8 cellular contexts compared by ENCODE assay signal in genomic region chr17:29617125-29617480, GRCh38. TPM values are rescaled to one million over a fixed set of nuclear protein-coding genes. Genes with fewer than 3 reads are reported as not detected.
DNase-seq lines count a peak whose midpoint lies in the region; ATAC-seq, FAIRE-seq and TF ChIP-seq lines count a peak whose summit lies in the region.

No MANE protein-coding gene starts in this region.

- ATAC-seq in HG03432 (IDR thresholded peaks at IDR 0.05; ENCODE audit: unreplicated experiment) = peak; percentile 43
- ATAC-seq in HG02588 (IDR thresholded peaks at IDR 0.05; ENCODE audit: unreplicated experiment) = no peak

- H3K9me3 Mint-ChIP-seq in nephron progenitor cell = no peaks in the 10 kb centered on the region

- peaks cover 62% of the 10 kb centered on the region for H3K4me1 Mint-ChIP-seq in nephron progenitor cell

- H3K36me3 ChIP-seq in fibroblast of lung (ENCODE audit: control insufficient read depth, insufficient read depth, low read length) = no peaks in the 10 kb centered on the region

- H2AFZ ChIP-seq in fibroblast of lung (ENCODE audit: low read length) = peak overlapping the region; percentile 24

- no peaks in the 10 kb centered on the region for H4K20me1 ChIP-seq in fibroblast of lung (ENCODE audit: control insufficient read depth, extremely low read depth, insufficient read depth, low read length)

- TF ChIP-seq POLR2A in GM12892 (IDR thresholded peaks at IDR 0.05; ENCODE audit: low read depth, low read length) = 0 out of 2 replicates have a peak, but pooled peaks have one; percentile 40

- peak overlapping the region; percentile 32 for H3K4me2 ChIP-seq in fibroblast of lung (ENCODE audit: extremely low read depth, insufficient read depth, low read length)

- no peaks in the 10 kb centered on the region for H3K27me3 ChIP-seq in fibroblast of lung (ENCODE audit: control insufficient read depth, insufficient read depth, low read length)

- H3K79me2 ChIP-seq in fibroblast of lung (ENCODE audit: control insufficient read depth, insufficient read depth, low read length) = no peaks in the 10 kb centered on the region

- peaks cover 23% of the 10 kb centered on the region for H3K4me1 ChIP-seq in fibroblast of lung (ENCODE audit: control insufficient read depth, extremely low read depth, insufficient read depth, low read length)

- H3K9me3 ChIP-seq in fibroblast of lung (ENCODE audit: control insufficient read depth, insufficient read depth, low read depth, low read length) = no peaks in the 10 kb centered on the region

- FAIRE-seq in GM12892 (lab: Jason Lieb, UNC) = peak; percentile 98

- no peak overlapping the region for H3K9ac ChIP-seq in fibroblast of lung (ENCODE audit: insufficient read depth, low read length)

- H3K27ac Mint-ChIP-seq in nephron progenitor cell = no peak overlapping the region

- DNase-seq in GM12892 (ENCODE audit: insufficient read length) (peak; percentile 88), NOMO-1 treated with dmso at 0.1 percent for 144 hours (lab: John Stamatoyannopoulos, UW; ENCODE audit: unreplicated experiment) (peak; percentile 70), fibroblast of lung (ENCODE audit: low read depth in 2 of 2) (peak; percentile 67 to 79), nephron progenitor cell (peak; percentile 82)
- DNase-seq in activated T-cell treated with anti-CD3 and anti-CD28 coated beads, Interleukin-2, amount 50 U/mL, for 48 hours = peak; percentile 96 to 97
- peak; percentile 92 for DNase-seq in stimulated activated naive CD4-positive, alpha-beta T cell treated with Interleukin-2 at 50 U/mL for 16 hours (lab: John Stamatoyannopoulos, UW)

- no peaks in the 10 kb centered on the region for H3K36me3 Mint-ChIP-seq in nephron progenitor cell (ENCODE audit: low read depth)

- H3K4me3 ChIP-seq in fibroblast of lung (replicated peaks in 1 of 4; ENCODE audit: control extremely low read depth in 1 of 4, insufficient read depth in 1 of 4, low read depth in 3 of 4, low read length in 4 of 4) = peak overlapping the region in 1 of 4 experiments; percentile 27

- H3K27me3 Mint-ChIP-seq in nephron progenitor cell (ENCODE audit: low read depth, poor library complexity) = peaks cover 85% of the 10 kb centered on the region

- TF ChIP-seq CTCF in fibroblast of lung (conservative IDR thresholded peaks at IDR 0.05 in 1 of 2, IDR thresholded peaks at IDR 0.05 in 1 of 2; ENCODE audit: low read depth in 1 of 2, low read length in 2 of 2) (peak; percentile 52 to 74), nephron progenitor cell (IDR thresholded peaks at IDR 0.05) (peak; percentile 44)

- H3K27ac ChIP-seq in fibroblast of lung (ENCODE audit: insufficient read depth, low read length) = no peak overlapping the region

- H3K4me3 Mint-ChIP-seq in nephron progenitor cell = peak overlapping the region; percentile 65

RNA-seq across cellular contexts. Expression of gene CORO6, which starts 5.6 kb away (rescaled TPM):
- polyA plus RNA-seq in GM12892 (2012; ENCODE audit: missing spikeins) = 0.70 TPM
- total RNA-seq in fibroblast of lung = 9.8 and 19.3 TPM in 2 replicates
- 7.0 and 8.0 TPM in 2 replicates for polyA plus RNA-seq in fibroblast of lung
- 5.4 and 6.0 TPM in 2 replicates for polyA plus RNA-seq in fibroblast of lung (2012)
- polyA minus RNA-seq in fibroblast of lung (ENCODE audit: low replicate concordance) = 22.0 and 38.2 TPM in 2 replicates

RNA-seq across cellular contexts. Expression of gene ANKRD13B, which starts 24.2 kb away (rescaled TPM):
- polyA plus RNA-seq in GM12892 (2012; ENCODE audit: missing spikeins) = 1.0 TPM
- total RNA-seq in fibroblast of lung = 6.3 and 7.2 TPM in 2 replicates
- polyA plus RNA-seq in fibroblast of lung = 1.4 and 3.4 TPM in 2 replicates
- 2.8 and 5.8 TPM in 2 replicates for polyA plus RNA-seq in fibroblast of lung (2012)
- polyA minus RNA-seq in fibroblast of lung (ENCODE audit: low replicate concordance) = 4.7 and 5.6 TPM in 2 replicates

RNA-seq across cellular contexts. Expression of gene GIT1, which starts 27.7 kb away (rescaled TPM):
- 14.8 TPM for polyA plus RNA-seq in GM12892 (2012; ENCODE audit: missing spikeins)
- total RNA-seq in fibroblast of lung = 20.1 and 22.9 TPM in 2 replicates
- polyA plus RNA-seq in fibroblast of lung = 12.4 and 20.1 TPM in 2 replicates
- polyA plus RNA-seq in fibroblast of lung (2012) = 13.0 and 21.2 TPM in 2 replicates
- 17.9 and 37.3 TPM in 2 replicates for polyA minus RNA-seq in fibroblast of lung (ENCODE audit: low replicate concordance)

RNA-seq across cellular contexts. Expression of gene TP53I13, which starts 48.6 kb away (rescaled TPM):
- polyA plus RNA-seq in GM12892 (2012; ENCODE audit: missing spikeins) = 12.3 TPM
- 49.1 and 51.5 TPM in 2 replicates for total RNA-seq in fibroblast of lung
- polyA plus RNA-seq in fibroblast of lung = 11.1 and 14.8 TPM in 2 replicates
- 24.0 and 30.9 TPM in 2 replicates for polyA plus RNA-seq in fibroblast of lung (2012)
- polyA minus RNA-seq in fibroblast of lung (ENCODE audit: low replicate concordance) = 9.3 and 10.9 TPM in 2 replicates

RNA-seq across cellular contexts. Expression of gene ABHD15, which starts 50.3 kb away (rescaled TPM):
- 2.4 TPM for polyA plus RNA-seq in GM12892 (2012; ENCODE audit: missing spikeins)
- total RNA-seq in fibroblast of lung = 5.6 and 11.9 TPM in 2 replicates
- polyA plus RNA-seq in fibroblast of lung = 4.1 and 7.3 TPM in 2 replicates
- polyA plus RNA-seq in fibroblast of lung (2012) = 4.3 and 8.5 TPM in 2 replicates
- 9.7 and 10.1 TPM in 2 replicates for polyA minus RNA-seq in fibroblast of lung (ENCODE audit: low replicate concordance)
